In genomic region chr19:45096700-45097099, GRCh38 we compare ENCODE assay signal across 1 cellular context.
TF ChIP-seq lines count a peak whose summit lies in the region.

No MANE protein-coding gene starts in this region.

TF ChIP-seq in GM23338, 12 proteins besides CTCF, POLR2A, EP300 and RAD21 (continued from another document):
- no peak for TF ChIP-seq ETS1 (IDR thresholded peaks at IDR 0.05)
- TF ChIP-seq EZH2phosphoT487 (IDR thresholded peaks at IDR 0.05; ENCODE audit: unreplicated experiment) = no peak
- TF ChIP-seq NANOG (IDR thresholded peaks at IDR 0.05; ENCODE audit: borderline replicate concordance) = no peak
- TF ChIP-seq JUNB (IDR thresholded peaks at IDR 0.05; ENCODE audit: unreplicated experiment) = no peak
TF ChIP-seq in GM23338: peak in this region for 0.
